ENCODE assay signal across 8 cellular contexts in the genomic region with DNA sequence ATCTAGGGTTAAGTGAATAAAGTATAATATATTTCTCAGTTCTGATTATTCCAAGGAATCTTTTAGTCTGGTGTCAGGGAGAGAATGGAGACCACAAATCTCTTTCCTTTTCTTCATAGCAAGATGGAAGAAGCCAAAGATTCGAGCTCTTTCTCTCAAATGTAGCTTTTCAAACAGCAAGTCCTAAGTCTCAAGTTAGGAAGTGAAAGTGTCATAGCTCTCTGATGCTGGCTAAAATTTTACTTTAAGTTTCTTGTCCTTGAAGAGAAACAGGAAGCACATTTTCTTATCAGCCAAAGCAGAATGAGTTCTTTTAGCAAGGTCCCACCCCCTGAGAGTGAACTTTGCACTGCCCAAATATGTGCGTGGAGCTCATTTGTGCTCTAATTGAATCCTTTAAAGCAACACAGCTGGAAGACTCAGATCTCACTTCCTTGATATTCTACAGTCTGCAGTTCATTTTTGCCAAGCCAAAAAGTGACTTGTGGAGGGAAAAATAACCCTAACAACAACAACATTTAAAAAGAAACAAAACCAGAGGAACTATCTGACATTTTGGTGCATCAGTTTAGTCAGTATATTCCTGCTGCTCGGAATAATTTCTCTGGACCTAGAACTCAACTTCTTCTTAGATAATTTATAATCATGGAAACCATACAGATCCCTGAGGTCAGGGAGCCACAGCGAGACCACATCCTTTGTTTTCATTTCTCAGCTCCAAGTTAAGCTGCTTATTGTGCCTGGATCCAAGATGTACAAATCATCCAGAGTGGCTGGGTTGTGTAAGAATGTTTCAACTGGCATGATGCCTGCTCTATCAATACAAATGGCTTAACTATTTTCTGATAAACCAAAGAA.
DNase-seq lines count a peak whose midpoint lies in the region; ATAC-seq and TF ChIP-seq lines count a peak whose summit lies in the region.

No MANE protein-coding gene starts in this region.

- no peak overlapping the region for H3K9ac ChIP-seq in mesendoderm (ENCODE audit: low read length)

- no peaks in the 10 kb centered on the region for H3K36me3 Mint-ChIP-seq in activated CD4-positive, alpha-beta T cell treated with anti-CD3 and anti-CD28 coated beads, Interleukin-2, amount 10 ng/mL, durations not matched to agents 24 days and 14 days (ENCODE audit: low read depth)
- H3K36me3 Mint-ChIP-seq in activated CD4-positive, alpha-beta T cell treated with anti-CD3 and anti-CD28 coated beads for 36 hours (ENCODE audit: low read depth), result no peaks in the 10 kb centered on the region

- intact Hi-C loops in activated CD4-positive, alpha-beta T cell treated with anti-CD3 and anti-CD28 coated beads, Interleukin-2, amount 10 ng/mL, durations not matched to agents 24 days and 14 days (cut with micrococcal nuclease), result no loop called here
- intact Hi-C loops in activated CD4-positive, alpha-beta T cell treated with anti-CD3 and anti-CD28 coated beads for 36 hours (cut with DNase I, micrococcal nuclease), result no loop called here

- H3K18ac ChIP-seq in mesendoderm (ENCODE audit: low read length), result peak overlapping the region; percentile 98

- peaks cover 6% of the 10 kb centered on the region for H3K4me1 Mint-ChIP-seq in activated CD4-positive, alpha-beta T cell treated with anti-CD3 and anti-CD28 coated beads, Interleukin-2, amount 10 ng/mL, durations not matched to agents 24 days and 14 days
- peaks cover 14% of the 10 kb centered on the region for H3K4me1 Mint-ChIP-seq in activated CD4-positive, alpha-beta T cell treated with anti-CD3 and anti-CD28 coated beads for 36 hours

- no peaks in the 10 kb centered on the region for H3K79me1 ChIP-seq in mesendoderm (ENCODE audit: low read length)

- CTCF ChIA-PET in activated CD4-positive, alpha-beta T cell treated with anti-CD3 and anti-CD28 coated beads for 36 hours (lab: Charles Lee), result interaction anchor here (0.5 to 1.4 kb wide), 6 partner anchors 13 to 688 kb away, joined by 3 to 4 read pairs (median 3); no protein-coding TSS in a partner anchor

- H2BK5ac ChIP-seq in mesendoderm (ENCODE audit: low read length), result peak overlapping the region; percentile 15

- no peak overlapping the region for H3K23ac ChIP-seq in mesendoderm (ENCODE audit: low read length)

- H3K4me3 ChIP-seq in coronary artery, result peak overlapping the region; percentile 62
- no peak overlapping the region for H3K4me3 ChIP-seq in mesendoderm (ENCODE audit: low read length)

- peak overlapping the region; percentile 30 for H4K8ac ChIP-seq in mesendoderm (ENCODE audit: low read depth, low read length)

- no peaks in the 10 kb centered on the region for H3K79me2 ChIP-seq in mesendoderm (ENCODE audit: control insufficient read depth, insufficient read depth, low read length)

- no peaks in the 10 kb centered on the region for H3K36me3 ChIP-seq in mesendoderm (ENCODE audit: control insufficient read depth, insufficient read depth, low read length)

- peaks cover 7% of the 10 kb centered on the region for H3K27me3 Mint-ChIP-seq in activated CD4-positive, alpha-beta T cell treated with anti-CD3 and anti-CD28 coated beads, Interleukin-2, amount 10 ng/mL, durations not matched to agents 24 days and 14 days
- H3K27me3 Mint-ChIP-seq in activated CD4-positive, alpha-beta T cell treated with anti-CD3 and anti-CD28 coated beads for 36 hours, result no peaks in the 10 kb centered on the region

- no peaks in the 10 kb centered on the region for H3K9me3 Mint-ChIP-seq in activated CD4-positive, alpha-beta T cell treated with anti-CD3 and anti-CD28 coated beads, Interleukin-2, amount 10 ng/mL, durations not matched to agents 24 days and 14 days
- no peaks in the 10 kb centered on the region for H3K9me3 Mint-ChIP-seq in activated CD4-positive, alpha-beta T cell treated with anti-CD3 and anti-CD28 coated beads for 36 hours (ENCODE audit: low read depth)

- peak overlapping the region; percentile 13 for H4K5ac ChIP-seq in mesendoderm (ENCODE audit: low read length)

- H3K4me1 ChIP-seq in mesendoderm (ENCODE audit: control insufficient read depth, low read depth, low read length), result peaks cover 2% of the 10 kb centered on the region

- no peak for ATAC-seq in activated CD4-positive, alpha-beta T cell treated with anti-CD3 and anti-CD28 coated beads for 36 hours
- peak; percentile 99 for ATAC-seq in HG02763 (IDR thresholded peaks at IDR 0.05; ENCODE audit: unreplicated experiment)

- DNase-seq in activated CD4-positive, alpha-beta T cell treated with anti-CD3 and anti-CD28 coated beads, Interleukin-2, amount 10 ng/mL, durations not matched to agents 24 days and 14 days, result peak; percentile 68
- no peak for DNase-seq in activated CD4-positive, alpha-beta T cell treated with anti-CD3 and anti-CD28 coated beads for 36 hours
- DNase-seq in MV-4-11 (lab: John Stamatoyannopoulos, UW) (peak; percentile 98), coronary artery (ENCODE audit: low spot score) (no peak), mesendoderm (peak; percentile 65), NCI-H524 treated with DMSO at 0.1 percent for 48 hours (lab: John Stamatoyannopoulos, UW) (no peak), NCI-H2029 treated with DMSO at 0.1 percent for 48 hours (lab: John Stamatoyannopoulos, UW) (no peak)

- H3K27ac ChIP-seq in coronary artery (peak overlapping the region; percentile 6 to 63), mesendoderm (ENCODE audit: low read depth, low read length) (peak overlapping the region; percentile 67)

- no CpG with 5 or more reads among the region's 4 CpGs for WGBS in mesendoderm (ENCODE audit: extremely low coverage, insufficient coverage, low lambda C conversion rate)

- POLR2A ChIA-PET in activated CD4-positive, alpha-beta T cell treated with anti-CD3 and anti-CD28 coated beads for 36 hours (lab: Charles Lee), result no interaction called here

- no peak overlapping the region for H3K27ac Mint-ChIP-seq in activated CD4-positive, alpha-beta T cell treated with anti-CD3 and anti-CD28 coated beads, Interleukin-2, amount 10 ng/mL, durations not matched to agents 24 days and 14 days
- no peak overlapping the region for H3K27ac Mint-ChIP-seq in activated CD4-positive, alpha-beta T cell treated with anti-CD3 and anti-CD28 coated beads for 36 hours

- no peak overlapping the region for H2AK5ac ChIP-seq in mesendoderm (ENCODE audit: low read length)

- peak overlapping the region; percentile 28 for H3K56ac ChIP-seq in mesendoderm (ENCODE audit: low read length)

- H2BK15ac ChIP-seq in mesendoderm (replicated peaks; ENCODE audit: low read depth), result peak overlapping the region; percentile 99

- no peak for TF ChIP-seq CTCF in coronary artery (IDR thresholded peaks at IDR 0.05)

- no peaks in the 10 kb centered on the region for H3K27me3 ChIP-seq in mesendoderm (ENCODE audit: insufficient read depth, low read length, poor library complexity)

- H2BK120ac ChIP-seq in mesendoderm (ENCODE audit: low read depth, low read length), result peak overlapping the region; percentile 97

- H3K4me3 Mint-ChIP-seq in activated CD4-positive, alpha-beta T cell treated with anti-CD3 and anti-CD28 coated beads, Interleukin-2, amount 10 ng/mL, durations not matched to agents 24 days and 14 days, result no peak overlapping the region
- no peak overlapping the region for H3K4me3 Mint-ChIP-seq in activated CD4-positive, alpha-beta T cell treated with anti-CD3 and anti-CD28 coated beads for 36 hours

- no peak overlapping the region for H3K4ac ChIP-seq in mesendoderm (ENCODE audit: low read depth, low read length)

- H3K4me2 ChIP-seq in mesendoderm (ENCODE audit: low read length), result no peak overlapping the region

Comparison
In these comparisons a context has a peak if more than half of its experiments do, and no peak if none do; other contexts are left out.
1. DNase-seq: peak in activated CD4-positive, alpha-beta T cell treated with anti-CD3 and anti-CD28 coated beads, Interleukin-2, amount 10 ng/mL, durations not matched to agents 24 days and 14 days (single experiment), MV-4-11 (single experiment) and mesendoderm (single experiment); none in activated CD4-positive, alpha-beta T cell treated with anti-CD3 and anti-CD28 coated beads for 36 hours (single experiment), coronary artery (single experiment), NCI-H524 treated with DMSO at 0.1 percent for 48 hours (single experiment) and NCI-H2029 treated with DMSO at 0.1 percent for 48 hours (single experiment).